ENCODE assay signal across 1 cellular context in the genomic region with DNA sequence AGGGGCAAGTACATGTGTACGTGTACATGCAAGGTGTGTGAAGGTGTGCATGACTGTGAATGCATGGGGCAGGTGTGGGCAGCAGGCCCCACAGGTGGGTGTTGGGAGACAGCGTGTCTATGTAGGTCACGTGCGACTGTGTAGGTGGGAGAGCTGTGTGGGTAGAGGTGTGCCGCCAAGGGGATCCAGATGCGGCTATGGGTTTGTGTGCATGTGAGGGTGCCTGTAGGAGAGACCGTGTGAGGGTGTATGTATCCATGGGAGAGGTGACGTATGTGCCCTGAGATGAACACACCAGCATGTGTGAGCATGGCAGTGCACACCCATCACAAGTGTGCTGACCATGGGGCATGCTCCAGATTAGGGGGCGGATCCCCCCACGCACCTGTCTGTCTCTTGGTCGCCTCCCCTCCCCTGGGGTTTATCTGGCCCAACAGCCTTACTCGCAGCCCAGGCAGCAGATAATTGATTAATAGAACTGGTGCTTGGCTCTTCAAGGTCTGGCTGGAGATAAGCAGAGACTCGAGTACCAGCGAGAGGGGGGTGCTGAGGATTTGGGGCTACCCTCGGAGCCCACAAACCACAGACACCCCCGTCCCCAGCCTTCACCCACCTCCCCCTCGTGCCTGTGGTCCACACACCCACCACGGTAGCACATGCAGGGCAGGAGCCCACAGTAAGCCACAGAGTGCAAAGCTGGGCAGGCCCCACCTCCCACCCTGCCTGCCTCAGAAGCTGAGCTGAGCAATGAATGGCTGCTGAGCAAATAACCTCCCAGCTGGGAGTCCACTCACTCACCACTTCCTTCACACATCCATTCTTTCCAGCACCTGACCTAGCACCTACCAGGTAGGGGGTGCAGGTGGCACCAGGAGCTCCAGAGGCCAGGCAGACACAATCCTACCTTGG.
TF ChIP-seq lines count a peak whose summit lies in the region.

No MANE protein-coding gene starts in this region.

TF ChIP-seq in SK-N-SH treated with all-trans-retinoic acid at 6 μM for 48 hours, 23 proteins besides CTCF, POLR2A, EP300 and RAD21 (continued from another document):
- TF ChIP-seq, protein P1, sequence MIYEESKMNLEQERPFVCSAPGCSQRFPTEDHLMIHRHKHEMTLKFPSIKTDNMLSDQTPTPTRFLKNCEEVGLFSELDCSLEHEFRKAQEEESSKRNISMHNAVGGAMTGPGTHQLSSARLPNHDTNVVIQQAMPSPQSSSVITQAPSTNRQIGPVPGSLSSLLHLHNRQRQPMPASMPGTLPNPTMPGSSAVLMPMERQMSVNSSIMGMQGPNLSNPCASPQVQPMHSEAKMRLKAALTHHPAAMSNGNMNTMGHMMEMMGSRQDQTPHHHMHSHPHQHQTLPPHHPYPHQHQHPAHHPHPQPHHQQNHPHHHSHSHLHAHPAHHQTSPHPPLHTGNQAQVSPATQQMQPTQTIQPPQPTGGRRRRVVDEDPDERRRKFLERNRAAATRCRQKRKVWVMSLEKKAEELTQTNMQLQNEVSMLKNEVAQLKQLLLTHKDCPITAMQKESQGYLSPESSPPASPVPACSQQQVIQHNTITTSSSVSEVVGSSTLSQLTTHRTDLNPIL (CRISPR knock-in tag; IDR thresholded peaks at IDR 0.05; ENCODE audit: low read depth): no peak
- TF ChIP-seq ZC3H10 (CRISPR knock-in tag; IDR thresholded peaks at IDR 0.05) (no peak), TCF4 (CRISPR knock-in tag; IDR thresholded peaks at IDR 0.05; ENCODE audit: borderline replicate concordance) (no peak), PPARA (CRISPR knock-in tag; IDR thresholded peaks at IDR 0.05; ENCODE audit: borderline replicate concordance) (no peak), RARB (CRISPR knock-in tag; IDR thresholded peaks at IDR 0.05) (no peak), ARNTL (CRISPR knock-in tag; IDR thresholded peaks at IDR 0.05; ENCODE audit: borderline replicate concordance, low read depth) (no peak), OSR1 (CRISPR knock-in tag; IDR thresholded peaks at IDR 0.05) (no peak), SNAI2 (CRISPR knock-in tag; IDR thresholded peaks at IDR 0.05) (no peak), TOX (CRISPR knock-in tag; IDR thresholded peaks at IDR 0.05; ENCODE audit: borderline replicate concordance) (no peak)
- TF ChIP-seq, protein P2, sequence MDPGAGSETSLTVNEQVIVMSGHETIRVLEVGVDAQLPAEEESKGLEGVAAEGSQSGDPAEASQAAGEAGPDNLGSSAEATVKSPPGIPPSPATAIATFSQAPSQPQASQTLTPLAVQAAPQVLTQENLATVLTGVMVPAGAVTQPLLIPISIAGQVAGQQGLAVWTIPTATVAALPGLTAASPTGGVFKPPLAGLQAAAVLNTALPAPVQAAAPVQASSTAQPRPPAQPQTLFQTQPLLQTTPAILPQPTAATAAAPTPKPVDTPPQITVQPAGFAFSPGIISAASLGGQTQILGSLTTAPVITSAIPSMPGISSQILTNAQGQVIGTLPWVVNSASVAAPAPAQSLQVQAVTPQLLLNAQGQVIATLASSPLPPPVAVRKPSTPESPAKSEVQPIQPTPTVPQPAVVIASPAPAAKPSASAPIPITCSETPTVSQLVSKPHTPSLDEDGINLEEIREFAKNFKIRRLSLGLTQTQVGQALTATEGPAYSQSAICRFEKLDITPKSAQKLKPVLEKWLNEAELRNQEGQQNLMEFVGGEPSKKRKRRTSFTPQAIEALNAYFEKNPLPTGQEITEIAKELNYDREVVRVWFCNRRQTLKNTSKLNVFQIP (CRISPR knock-in tag; IDR thresholded peaks at IDR 0.05; ENCODE audit: borderline replicate concordance, low read depth): no peak
TF ChIP-seq in SK-N-SH treated with all-trans-retinoic acid at 6 μM for 48 hours: peak in this region for 0.
